ENCODE assay signal across 2 cellular contexts in genomic region chr15:67906382-67906781, GRCh38.
A peak's percentile ranks its signal among the peaks of the same experiment; 100 is the strongest.
TF ChIP-seq lines count a peak whose summit lies in the region.

No MANE protein-coding gene starts in this region.

TF ChIP-seq in HEK293, 187 proteins besides CTCF, POLR2A, EP300 and RAD21 (continued from another document):
- TF ChIP-seq ZNF692 (tag by site-specific recombination; IDR thresholded peaks at IDR 0.05): 0 out of 2 replicates have a peak, but pooled peaks have one; percentile 30
- TF ChIP-seq ZNF354C (tag by site-specific recombination; IDR thresholded peaks at IDR 0.05; ENCODE audit: borderline replicate concordance, low read depth): no peak
- TF ChIP-seq ZSCAN5A (tag by site-specific recombination; IDR thresholded peaks at IDR 0.05): no peak
- TF ChIP-seq ZNF391 (tag by site-specific recombination; IDR thresholded peaks at IDR 0.05; ENCODE audit: borderline replicate concordance, low read depth): no peak
- no peak for TF ChIP-seq ZNF433 (tag by site-specific recombination; IDR thresholded peaks at IDR 0.05; ENCODE audit: low read depth)
- TF ChIP-seq AEBP2 (tag by site-specific recombination; IDR thresholded peaks at IDR 0.05; ENCODE audit: borderline replicate concordance): no peak
TF ChIP-seq in HEK293: peak in this region for 1.

TF ChIP-seq in GM12878, 131 proteins besides CTCF, POLR2A, EP300 and RAD21 (continued from another document):
- no peak for TF ChIP-seq USF1 (IDR thresholded peaks at IDR 0.05; ENCODE audit: borderline replicate concordance, extremely low read length, insufficient read depth, low read depth, low read length)
- no peak for TF ChIP-seq RFX5 (IDR thresholded peaks at IDR 0.05; ENCODE audit: low read depth, low read length)
- no peak for TF ChIP-seq PRDM15 (CRISPR knock-in tag; IDR thresholded peaks at IDR 0.05)
- no peak for TF ChIP-seq SUPT20H (IDR thresholded peaks at IDR 0.05; ENCODE audit: borderline replicate concordance, control insufficient read depth, low read depth, low read length)
- TF ChIP-seq MEF2B (IDR thresholded peaks at IDR 0.05; ENCODE audit: partially characterized antibody, poor library complexity, severe bottlenecking): no peak
- no peak for TF ChIP-seq SMAD1 (IDR thresholded peaks at IDR 0.05; ENCODE audit: low read depth, partially characterized antibody)
- TF ChIP-seq ZBTB11 (CRISPR knock-in tag; IDR thresholded peaks at IDR 0.05): no peak
- TF ChIP-seq ZBTB33 (IDR thresholded peaks at IDR 0.05): no peak
